1 cellular context compared by ENCODE assay signal in the genomic region with DNA sequence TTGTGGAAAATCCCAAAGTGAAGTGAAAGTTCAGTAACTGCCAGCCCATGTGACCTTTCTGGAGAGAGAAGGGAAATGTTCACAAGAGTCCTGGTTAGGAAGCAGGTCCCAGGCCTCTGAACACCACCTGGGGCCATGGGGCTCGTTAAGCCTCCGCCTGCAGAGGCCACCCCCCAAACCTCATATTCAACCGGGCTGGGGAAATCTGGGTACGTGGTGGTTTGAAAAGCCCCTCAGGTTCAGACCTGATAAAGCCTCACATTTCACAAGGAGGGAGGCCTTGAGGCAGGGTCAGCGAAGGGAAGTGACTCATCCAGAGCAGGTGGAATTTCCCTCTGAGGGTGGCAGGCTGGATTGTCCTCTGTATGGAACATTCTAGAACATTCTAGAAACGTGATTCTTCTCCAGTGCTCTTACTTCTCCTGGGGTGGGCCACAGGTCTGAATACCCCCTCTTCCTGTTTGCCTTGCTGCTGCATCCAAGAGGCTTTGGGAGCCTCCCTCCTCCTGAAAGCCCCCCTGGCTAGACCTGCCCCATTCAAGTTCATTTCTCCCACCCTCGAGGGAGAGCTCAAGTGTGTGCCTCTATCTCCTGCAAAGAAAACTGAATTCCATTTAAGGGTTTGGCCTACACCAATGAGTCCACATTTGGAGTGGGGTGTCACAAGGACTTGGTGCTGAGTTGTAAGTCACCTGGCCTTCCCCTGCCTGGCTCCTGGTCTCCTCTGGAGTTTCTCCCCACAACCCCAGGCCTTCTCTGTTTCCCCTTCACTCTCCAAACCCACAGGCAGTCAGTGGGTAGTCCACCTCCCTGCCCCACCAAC.
TF ChIP-seq lines count a peak whose summit lies in the region.

No MANE protein-coding gene starts in this region.

TF ChIP-seq in GM23338, 12 proteins besides CTCF, POLR2A, EP300 and RAD21 (continued from another document):
- TF ChIP-seq, protein P1, sequence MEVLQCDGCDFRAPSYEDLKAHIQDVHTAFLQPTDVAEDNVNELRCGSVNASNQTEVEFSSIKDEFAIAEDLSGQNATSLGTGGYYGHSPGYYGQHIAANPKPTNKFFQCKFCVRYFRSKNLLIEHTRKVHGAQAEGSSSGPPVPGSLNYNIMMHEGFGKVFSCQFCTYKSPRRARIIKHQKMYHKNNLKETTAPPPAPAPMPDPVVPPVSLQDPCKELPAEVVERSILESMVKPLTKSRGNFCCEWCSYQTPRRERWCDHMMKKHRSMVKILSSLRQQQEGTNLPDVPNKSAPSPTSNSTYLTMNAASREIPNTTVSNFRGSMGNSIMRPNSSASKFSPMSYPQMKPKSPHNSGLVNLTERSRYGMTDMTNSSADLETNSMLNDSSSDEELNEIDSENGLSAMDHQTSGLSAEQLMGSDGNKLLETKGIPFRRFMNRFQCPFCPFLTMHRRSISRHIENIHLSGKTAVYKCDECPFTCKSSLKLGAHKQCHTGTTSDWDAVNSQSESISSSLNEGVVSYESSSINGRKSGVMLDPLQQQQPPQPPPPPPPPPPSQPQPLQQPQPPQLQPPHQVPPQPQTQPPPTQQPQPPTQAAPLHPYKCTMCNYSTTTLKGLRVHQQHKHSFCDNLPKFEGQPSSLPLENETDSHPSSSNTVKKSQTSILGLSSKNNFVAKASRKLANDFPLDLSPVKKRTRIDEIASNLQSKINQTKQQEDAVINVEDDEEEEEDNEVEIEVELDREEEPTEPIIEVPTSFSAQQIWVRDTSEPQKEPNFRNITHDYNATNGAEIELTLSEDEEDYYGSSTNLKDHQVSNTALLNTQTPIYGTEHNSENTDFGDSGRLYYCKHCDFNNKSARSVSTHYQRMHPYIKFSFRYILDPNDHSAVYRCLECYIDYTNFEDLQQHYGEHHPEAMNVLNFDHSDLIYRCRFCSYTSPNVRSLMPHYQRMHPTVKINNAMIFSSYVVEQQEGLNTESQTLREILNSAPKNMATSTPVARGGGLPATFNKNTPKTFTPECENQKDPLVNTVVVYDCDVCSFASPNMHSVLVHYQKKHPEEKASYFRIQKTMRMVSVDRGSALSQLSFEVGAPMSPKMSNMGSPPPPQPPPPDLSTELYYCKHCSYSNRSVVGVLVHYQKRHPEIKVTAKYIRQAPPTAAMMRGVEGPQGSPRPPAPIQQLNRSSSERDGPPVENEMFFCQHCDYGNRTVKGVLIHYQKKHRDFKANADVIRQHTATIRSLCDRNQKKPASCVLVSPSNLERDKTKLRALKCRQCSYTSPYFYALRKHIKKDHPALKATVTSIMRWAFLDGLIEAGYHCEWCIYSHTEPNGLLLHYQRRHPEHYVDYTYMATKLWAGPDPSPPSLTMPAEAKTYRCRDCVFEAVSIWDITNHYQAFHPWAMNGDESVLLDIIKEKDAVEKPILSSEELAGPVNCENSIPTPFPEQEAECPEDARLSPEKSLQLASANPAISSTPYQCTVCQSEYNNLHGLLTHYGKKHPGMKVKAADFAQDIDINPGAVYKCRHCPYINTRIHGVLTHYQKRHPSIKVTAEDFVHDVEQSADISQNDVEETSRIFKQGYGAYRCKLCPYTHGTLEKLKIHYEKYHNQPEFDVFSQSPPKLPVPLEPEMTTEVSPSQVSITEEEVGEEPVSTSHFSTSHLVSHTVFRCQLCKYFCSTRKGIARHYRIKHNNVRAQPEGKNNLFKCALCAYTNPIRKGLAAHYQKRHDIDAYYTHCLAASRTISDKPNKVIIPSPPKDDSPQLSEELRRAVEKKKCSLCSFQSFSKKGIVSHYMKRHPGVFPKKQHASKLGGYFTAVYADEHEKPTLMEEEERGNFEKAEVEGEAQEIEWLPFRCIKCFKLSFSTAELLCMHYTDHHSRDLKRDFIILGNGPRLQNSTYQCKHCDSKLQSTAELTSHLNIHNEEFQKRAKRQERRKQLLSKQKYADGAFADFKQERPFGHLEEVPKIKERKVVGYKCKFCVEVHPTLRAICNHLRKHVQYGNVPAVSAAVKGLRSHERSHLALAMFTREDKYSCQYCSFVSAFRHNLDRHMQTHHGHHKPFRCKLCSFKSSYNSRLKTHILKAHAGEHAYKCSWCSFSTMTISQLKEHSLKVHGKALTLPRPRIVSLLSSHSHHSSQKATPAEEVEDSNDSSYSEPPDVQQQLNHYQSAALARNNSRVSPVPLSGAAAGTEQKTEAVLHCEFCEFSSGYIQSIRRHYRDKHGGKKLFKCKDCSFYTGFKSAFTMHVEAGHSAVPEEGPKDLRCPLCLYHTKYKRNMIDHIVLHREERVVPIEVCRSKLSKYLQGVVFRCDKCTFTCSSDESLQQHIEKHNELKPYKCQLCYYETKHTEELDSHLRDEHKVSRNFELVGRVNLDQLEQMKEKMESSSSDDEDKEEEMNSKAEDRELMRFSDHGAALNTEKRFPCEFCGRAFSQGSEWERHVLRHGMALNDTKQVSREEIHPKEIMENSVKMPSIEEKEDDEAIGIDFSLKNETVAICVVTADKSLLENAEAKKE (CRISPR knock-in tag; IDR thresholded peaks at IDR 0.05): no peak
- TF ChIP-seq, protein P2, sequence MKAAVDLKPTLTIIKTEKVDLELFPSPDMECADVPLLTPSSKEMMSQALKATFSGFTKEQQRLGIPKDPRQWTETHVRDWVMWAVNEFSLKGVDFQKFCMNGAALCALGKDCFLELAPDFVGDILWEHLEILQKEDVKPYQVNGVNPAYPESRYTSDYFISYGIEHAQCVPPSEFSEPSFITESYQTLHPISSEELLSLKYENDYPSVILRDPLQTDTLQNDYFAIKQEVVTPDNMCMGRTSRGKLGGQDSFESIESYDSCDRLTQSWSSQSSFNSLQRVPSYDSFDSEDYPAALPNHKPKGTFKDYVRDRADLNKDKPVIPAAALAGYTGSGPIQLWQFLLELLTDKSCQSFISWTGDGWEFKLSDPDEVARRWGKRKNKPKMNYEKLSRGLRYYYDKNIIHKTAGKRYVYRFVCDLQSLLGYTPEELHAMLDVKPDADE (IDR thresholded peaks at IDR 0.05): no peak
- TF ChIP-seq ZNF114 (CRISPR knock-in tag; IDR thresholded peaks at IDR 0.05) (no peak), JUNB (IDR thresholded peaks at IDR 0.05; ENCODE audit: unreplicated experiment) (no peak), ZNF331 (CRISPR knock-in tag; IDR thresholded peaks at IDR 0.05; ENCODE audit: low read depth) (no peak), EZH2phosphoT487 (IDR thresholded peaks at IDR 0.05; ENCODE audit: unreplicated experiment) (no peak), STAT1 (IDR thresholded peaks at IDR 0.05; ENCODE audit: unreplicated experiment) (no peak), POLR2AphosphoS5 (IDR thresholded peaks at IDR 0.05; ENCODE audit: low read depth) (no peak), CREB1 (CRISPR knock-in tag; IDR thresholded peaks at IDR 0.05; ENCODE audit: low read depth) (no peak), NANOG (IDR thresholded peaks at IDR 0.05; ENCODE audit: borderline replicate concordance) (no peak)
- TF ChIP-seq, protein P3, sequence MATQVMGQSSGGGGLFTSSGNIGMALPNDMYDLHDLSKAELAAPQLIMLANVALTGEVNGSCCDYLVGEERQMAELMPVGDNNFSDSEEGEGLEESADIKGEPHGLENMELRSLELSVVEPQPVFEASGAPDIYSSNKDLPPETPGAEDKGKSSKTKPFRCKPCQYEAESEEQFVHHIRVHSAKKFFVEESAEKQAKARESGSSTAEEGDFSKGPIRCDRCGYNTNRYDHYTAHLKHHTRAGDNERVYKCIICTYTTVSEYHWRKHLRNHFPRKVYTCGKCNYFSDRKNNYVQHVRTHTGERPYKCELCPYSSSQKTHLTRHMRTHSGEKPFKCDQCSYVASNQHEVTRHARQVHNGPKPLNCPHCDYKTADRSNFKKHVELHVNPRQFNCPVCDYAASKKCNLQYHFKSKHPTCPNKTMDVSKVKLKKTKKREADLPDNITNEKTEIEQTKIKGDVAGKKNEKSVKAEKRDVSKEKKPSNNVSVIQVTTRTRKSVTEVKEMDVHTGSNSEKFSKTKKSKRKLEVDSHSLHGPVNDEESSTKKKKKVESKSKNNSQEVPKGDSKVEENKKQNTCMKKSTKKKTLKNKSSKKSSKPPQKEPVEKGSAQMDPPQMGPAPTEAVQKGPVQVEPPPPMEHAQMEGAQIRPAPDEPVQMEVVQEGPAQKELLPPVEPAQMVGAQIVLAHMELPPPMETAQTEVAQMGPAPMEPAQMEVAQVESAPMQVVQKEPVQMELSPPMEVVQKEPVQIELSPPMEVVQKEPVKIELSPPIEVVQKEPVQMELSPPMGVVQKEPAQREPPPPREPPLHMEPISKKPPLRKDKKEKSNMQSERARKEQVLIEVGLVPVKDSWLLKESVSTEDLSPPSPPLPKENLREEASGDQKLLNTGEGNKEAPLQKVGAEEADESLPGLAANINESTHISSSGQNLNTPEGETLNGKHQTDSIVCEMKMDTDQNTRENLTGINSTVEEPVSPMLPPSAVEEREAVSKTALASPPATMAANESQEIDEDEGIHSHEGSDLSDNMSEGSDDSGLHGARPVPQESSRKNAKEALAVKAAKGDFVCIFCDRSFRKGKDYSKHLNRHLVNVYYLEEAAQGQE (IDR thresholded peaks at IDR 0.05; ENCODE audit: unreplicated experiment): no peak
